ENCODE assay signal across 12 cellular contexts in the genomic region with DNA sequence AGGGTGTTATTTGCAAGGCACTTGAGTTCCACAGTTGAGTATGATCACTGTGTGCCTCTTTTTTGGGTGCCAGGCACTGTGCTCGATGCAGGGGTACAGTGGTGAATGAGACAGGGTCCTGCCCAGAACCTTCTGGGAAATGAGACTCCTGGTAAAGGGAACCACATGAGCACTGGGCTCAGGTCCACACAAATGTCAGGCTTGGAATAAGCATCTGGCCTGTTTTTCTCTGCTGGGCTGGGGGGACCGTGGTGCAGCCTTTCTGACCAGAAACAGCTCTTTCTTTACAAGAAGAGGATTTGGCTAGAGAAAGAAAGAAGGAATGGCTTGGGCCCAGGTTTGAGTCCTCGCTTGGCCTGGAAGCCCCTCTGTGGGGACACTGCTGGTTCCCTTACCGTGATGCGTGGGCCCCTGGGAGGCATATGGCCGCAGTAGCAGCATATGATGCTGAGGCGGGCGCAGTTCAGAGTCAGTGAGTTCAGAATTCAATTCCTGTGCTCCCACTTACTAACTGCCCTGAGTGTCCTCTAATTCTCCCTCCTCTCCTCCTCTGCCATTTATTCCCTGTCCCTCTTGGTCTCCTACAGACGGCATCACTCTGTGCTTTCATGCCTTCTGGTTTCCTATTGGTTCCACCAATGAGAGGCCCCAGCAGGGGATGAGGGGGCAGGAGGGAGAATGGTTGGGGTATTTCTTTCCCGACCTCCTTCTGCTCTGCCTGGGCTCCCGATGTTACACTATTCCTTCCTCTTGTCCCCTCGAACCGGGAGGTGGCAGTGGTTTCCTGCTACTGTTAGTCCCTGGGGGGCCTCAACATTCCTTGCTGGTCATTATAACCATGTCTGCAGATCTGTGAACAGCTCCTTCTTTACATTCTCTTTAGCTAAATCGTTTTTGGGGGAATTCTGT. TPM values are rescaled to one million over a fixed set of nuclear protein-coding genes. Genes with fewer than 3 reads are reported as not detected.
DNase-seq lines count a peak whose midpoint lies in the region; ATAC-seq and TF ChIP-seq lines count a peak whose summit lies in the region.
"Had no signal": no experiment of that assay in that cellular context is flagged by ENCODE, and none has a peak within 500 bp of the region (broad histone marks: within the 10 kb centered on the region; RNA-seq: fewer than 3 reads in every experiment).

No MANE protein-coding gene starts in this region.

- H3K9me3 ChIP-seq in OCI-LY7 (ENCODE audit: low read length), result no peaks in the 10 kb centered on the region
- H3K9me3 ChIP-seq: prostate gland, transverse colon had no signal

- H3K27ac Mint-ChIP-seq in stimulated activated memory B cell treated with anti-CD40 and anti-IgM and Interleukin-4, amounts not matched to agents 10 μg/mL and 1 μg/mL and 100 μg/mL, for 72 hours, result peak overlapping the region; percentile 40
- H3K27ac Mint-ChIP-seq in activated T-helper 1 cell treated with anti-CD3 and anti-CD28 coated beads, Interleukin-12 subunit alpha, Interleukin-12 subunit beta, Interleukin-2, Interleukin-4 antibody, amounts not matched to agents 30 ng/mL and 10 ng/mL and 1 ng/mL, durations not matched to agents 14 hours and 24 hours and 36 hours, result no peak overlapping the region

- CTCF ChIA-PET in OCI-LY7 (lab: Charles Lee; ENCODE audit: unreplicated experiment), result no interaction called here

- peaks cover 31% of the 10 kb centered on the region for H3K4me1 Mint-ChIP-seq in stimulated activated memory B cell treated with anti-CD40 and anti-IgM and Interleukin-4, amounts not matched to agents 10 μg/mL and 1 μg/mL and 100 μg/mL, for 72 hours
- H3K4me1 Mint-ChIP-seq in activated T-helper 1 cell treated with anti-CD3 and anti-CD28 coated beads, Interleukin-12 subunit alpha, Interleukin-12 subunit beta, Interleukin-2, Interleukin-4 antibody, amounts not matched to agents 30 ng/mL and 10 ng/mL and 1 ng/mL, durations not matched to agents 14 hours and 24 hours and 36 hours (ENCODE audit: low read depth), result peaks cover 5% of the 10 kb centered on the region

- H3K36me3 Mint-ChIP-seq in stimulated activated memory B cell treated with anti-CD40 and anti-IgM and Interleukin-4, amounts not matched to agents 10 μg/mL and 1 μg/mL and 100 μg/mL, for 72 hours, result no peaks in the 10 kb centered on the region
- H3K36me3 Mint-ChIP-seq in activated T-helper 1 cell treated with anti-CD3 and anti-CD28 coated beads, Interleukin-12 subunit alpha, Interleukin-12 subunit beta, Interleukin-2, Interleukin-4 antibody, amounts not matched to agents 30 ng/mL and 10 ng/mL and 1 ng/mL, durations not matched to agents 14 hours and 24 hours and 36 hours (ENCODE audit: low read depth), result peaks cover 2% of the 10 kb centered on the region

- peak; percentile 34 for DNase-seq in activated effector memory CD4-positive, alpha-beta T cell treated with anti-CD3 and anti-CD28 coated beads, Interleukin-2, amount 50 U/mL, for 16 hours
- no peak for DNase-seq in activated effector memory CD4-positive, alpha-beta T cell treated with Interleukin-2 at 50 U/mL for 16 hours
- DNase-seq in OCI-LY7 (ENCODE audit: low spot score), result no peak
- peak; percentile 57 for DNase-seq in iPS-NIHi7 (ENCODE audit: extremely low spot score)
- DNase-seq in activated T-helper 1 cell treated with anti-CD3 and anti-CD28 coated beads, Interleukin-12 subunit alpha, Interleukin-12 subunit beta, Interleukin-2, Interleukin-4 antibody, amounts not matched to agents 30 ng/mL and 10 ng/mL and 1 ng/mL, durations not matched to agents 14 hours and 24 hours and 36 hours (ENCODE audit: low spot score), result no peak
- no peak for DNase-seq in activated CD4-positive, alpha-beta T cell treated with anti-CD3 and anti-CD28 coated beads, Interleukin-2, amount 50 U/mL, for 48 hours
- DNase-seq: transverse colon had no signal

- peaks cover 8% of the 10 kb centered on the region for H3K27me3 Mint-ChIP-seq in stimulated activated memory B cell treated with anti-CD40 and anti-IgM and Interleukin-4, amounts not matched to agents 10 μg/mL and 1 μg/mL and 100 μg/mL, for 72 hours
- peaks cover 55% of the 10 kb centered on the region for H3K27me3 Mint-ChIP-seq in activated T-helper 1 cell treated with anti-CD3 and anti-CD28 coated beads, Interleukin-12 subunit alpha, Interleukin-12 subunit beta, Interleukin-2, Interleukin-4 antibody, amounts not matched to agents 30 ng/mL and 10 ng/mL and 1 ng/mL, durations not matched to agents 14 hours and 24 hours and 36 hours (ENCODE audit: insufficient read depth)

- H3K36me3 ChIP-seq in OCI-LY7 (ENCODE audit: insufficient read depth, low read length), result no peaks in the 10 kb centered on the region
- H3K36me3 ChIP-seq: prostate gland, transverse colon had no signal

- intact Hi-C loops in OCI-LY7 (cut with micrococcal nuclease; ENCODE audit: unreplicated experiment), result no loop called here
- intact Hi-C loops in activated T-helper 1 cell treated with anti-CD3 and anti-CD28 coated beads, Interleukin-12 subunit alpha, Interleukin-12 subunit beta, Interleukin-2, Interleukin-4 antibody, amounts not matched to agents 30 ng/mL and 10 ng/mL and 1 ng/mL, durations not matched to agents 14 hours and 24 hours and 36 hours (cut with micrococcal nuclease), result no loop called here

- no peak overlapping the region for H3K27ac ChIP-seq in OCI-LY7 (ENCODE audit: low read depth, low read length, poor library complexity, severe bottlenecking)
- H3K27ac ChIP-seq: prostate gland, transverse colon had no signal

- no peak overlapping the region for H3K4me3 ChIP-seq in OCI-LY7 (ENCODE audit: low read depth, low read length, poor library complexity, severe bottlenecking)
- H3K4me3 ChIP-seq: prostate gland, transverse colon had no signal

- no peak overlapping the region for H2AFZ ChIP-seq in OCI-LY7 (ENCODE audit: low read length)

- H3K4me1 ChIP-seq in OCI-LY7 (ENCODE audit: insufficient read depth, low read length, poor library complexity, severe bottlenecking), result peaks cover 11% of the 10 kb centered on the region
- H3K4me1 ChIP-seq: prostate gland had no signal

- ATAC-seq in stimulated activated memory B cell treated with anti-CD40 and anti-IgM and Interleukin-4, amounts not matched to agents 10 μg/mL and 1 μg/mL and 100 μg/mL, for 72 hours, result no peak
- ATAC-seq in GM19023 (IDR thresholded peaks at IDR 0.05; ENCODE audit: unreplicated experiment), result no peak
- ATAC-seq: HCT116 had no signal

- TF ChIP-seq CTCF in OCI-LY7 (conservative IDR thresholded peaks at IDR 0.05; ENCODE audit: low read length), result no peak; the same call in 1 of the 2 replicates

- no peaks in the 10 kb centered on the region for H3K79me2 ChIP-seq in OCI-LY7 (ENCODE audit: insufficient read depth, low read depth, low read length)

- no peak overlapping the region for H3K4me3 Mint-ChIP-seq in stimulated activated memory B cell treated with anti-CD40 and anti-IgM and Interleukin-4, amounts not matched to agents 10 μg/mL and 1 μg/mL and 100 μg/mL, for 72 hours
- no peak overlapping the region for H3K4me3 Mint-ChIP-seq in activated T-helper 1 cell treated with anti-CD3 and anti-CD28 coated beads, Interleukin-12 subunit alpha, Interleukin-12 subunit beta, Interleukin-2, Interleukin-4 antibody, amounts not matched to agents 30 ng/mL and 10 ng/mL and 1 ng/mL, durations not matched to agents 14 hours and 24 hours and 36 hours

- no TSS peak for BruUV-seq in OCI-LY7 (replicated peaks; lab: Mats Ljungman, UMichigan)

- no peaks in the 10 kb centered on the region for H4K20me1 ChIP-seq in OCI-LY7 (ENCODE audit: insufficient read depth, low read length)

- H3K4me2 ChIP-seq in OCI-LY7 (ENCODE audit: low read length), result peak overlapping the region; percentile 42

- POLR2A ChIA-PET in OCI-LY7 (lab: Charles Lee), result interaction anchor here (1.3 kb wide), 1 partner anchor 14 kb away, joined by 6 read pairs; no protein-coding TSS in a partner anchor

- no peaks in the 10 kb centered on the region for H3K9me2 ChIP-seq in OCI-LY7 (ENCODE audit: insufficient read depth, low read length)

- no peaks in the 10 kb centered on the region for H3K9me3 Mint-ChIP-seq in stimulated activated memory B cell treated with anti-CD40 and anti-IgM and Interleukin-4, amounts not matched to agents 10 μg/mL and 1 μg/mL and 100 μg/mL, for 72 hours
- H3K9me3 Mint-ChIP-seq in activated T-helper 1 cell treated with anti-CD3 and anti-CD28 coated beads, Interleukin-12 subunit alpha, Interleukin-12 subunit beta, Interleukin-2, Interleukin-4 antibody, amounts not matched to agents 30 ng/mL and 10 ng/mL and 1 ng/mL, durations not matched to agents 14 hours and 24 hours and 36 hours, result no peaks in the 10 kb centered on the region

RNA-seq across cellular contexts. Expression of a gene that starts 9.6 kb away (rescaled TPM):
- 0.90 and 2.3 TPM in 2 replicates for total RNA-seq in OCI-LY7 (2014; rRNA removed; shearing (Covaris generic))
- 1.4 TPM in 2 replicates for total RNA-seq in OCI-LY7 (2022)
- not detected in 2 replicates for total RNA-seq in activated T-helper 1 cell treated with anti-CD3 and anti-CD28 coated beads, Interleukin-12 subunit alpha, Interleukin-12 subunit beta, Interleukin-2, Interleukin-4 antibody, amounts not matched to agents 30 ng/mL and 10 ng/mL and 1 ng/mL, durations not matched to agents 14 hours and 24 hours and 36 hours
- total RNA-seq: fibroblast of villous mesenchyme had no signal

RNA-seq across cellular contexts. Expression of a gene that starts 17.6 kb away (rescaled TPM):
- 3.9 and 8.2 TPM in 2 replicates for total RNA-seq in OCI-LY7 (2014; rRNA removed; shearing (Covaris generic))
- 15.8 and 21.9 TPM in 2 replicates for total RNA-seq in OCI-LY7 (2022)
- total RNA-seq in activated T-helper 1 cell treated with anti-CD3 and anti-CD28 coated beads, Interleukin-12 subunit alpha, Interleukin-12 subunit beta, Interleukin-2, Interleukin-4 antibody, amounts not matched to agents 30 ng/mL and 10 ng/mL and 1 ng/mL, durations not matched to agents 14 hours and 24 hours and 36 hours, result 19.8 and 21.2 TPM in 2 replicates

RNA-seq across cellular contexts. Expression of a gene that starts 57.5 kb away (rescaled TPM):
- total RNA-seq in OCI-LY7 (2014; rRNA removed; shearing (Covaris generic)), result 84.9 and 108 TPM in 2 replicates
- 149 and 155 TPM in 2 replicates for total RNA-seq in OCI-LY7 (2022)
- total RNA-seq in activated T-helper 1 cell treated with anti-CD3 and anti-CD28 coated beads, Interleukin-12 subunit alpha, Interleukin-12 subunit beta, Interleukin-2, Interleukin-4 antibody, amounts not matched to agents 30 ng/mL and 10 ng/mL and 1 ng/mL, durations not matched to agents 14 hours and 24 hours and 36 hours, result 131 and 134 TPM in 2 replicates

Comparison
In these comparisons a context has a peak if more than half of its experiments do, and no peak if none do; other contexts are left out.
1. DNase-seq: peak in activated effector memory CD4-positive, alpha-beta T cell treated with anti-CD3 and anti-CD28 coated beads, Interleukin-2, amount 50 U/mL, for 16 hours (single experiment) and iPS-NIHi7 (single experiment); none in activated effector memory CD4-positive, alpha-beta T cell treated with Interleukin-2 at 50 U/mL for 16 hours (single experiment), OCI-LY7 (single experiment), activated T-helper 1 cell treated with anti-CD3 and anti-CD28 coated beads, Interleukin-12 subunit alpha, Interleukin-12 subunit beta, Interleukin-2, Interleukin-4 antibody, amounts not matched to agents 30 ng/mL and 10 ng/mL and 1 ng/mL, durations not matched to agents 14 hours and 24 hours and 36 hours (single experiment) and activated CD4-positive, alpha-beta T cell treated with anti-CD3 and anti-CD28 coated beads, Interleukin-2, amount 50 U/mL, for 48 hours (0 of 2).